In genomic region chr12:71947645-71948105, GRCh38 we compare ENCODE assay signal across 11 cellular contexts. TPM values are rescaled to one million over a fixed set of nuclear protein-coding genes. Genes with fewer than 3 reads are reported as not detected.
A peak's percentile ranks its signal among the peaks of the same experiment; 100 is the strongest.
DNase-seq lines count a peak whose midpoint lies in the region; FAIRE-seq and TF ChIP-seq lines count a peak whose summit lies in the region.
"Had no signal": no experiment of that assay in that cellular context is flagged by ENCODE, and none has a peak within 500 bp of the region (broad histone marks: within the 10 kb centered on the region; RNA-seq: fewer than 3 reads in every experiment).

No MANE protein-coding gene starts in this region.

- no peaks in the 10 kb centered on the region for H3K27me3 ChIP-seq in endocrine pancreas (ENCODE audit: control insufficient read depth, insufficient read depth, low read length)
- H3K27me3 ChIP-seq in neuron (ENCODE audit: insufficient read depth, low read length), result no peaks in the 10 kb centered on the region

- H3K4me1 ChIP-seq in endocrine pancreas (ENCODE audit: control insufficient read depth, insufficient read depth, low read length) (peaks cover 18% of the 10 kb centered on the region), neuron (ENCODE audit: insufficient read depth, low read length) (peaks cover 32% of the 10 kb centered on the region)

- no peak overlapping the region for H2AFZ ChIP-seq in neuron (ENCODE audit: low read depth, low read length)

- FAIRE-seq in H54 (lab: Jason Lieb, UNC), result no peak
- FAIRE-seq: GM12891 had no signal

- H3K4me3 ChIP-seq in endocrine pancreas (ENCODE audit: control insufficient read depth, insufficient read depth, low read length) (peak overlapping the region; percentile 30), neuron (ENCODE audit: low read length) (peak overlapping the region; percentile 13)
- H3K4me3 ChIP-seq: thoracic aorta had no signal

- no peak overlapping the region for H3K9ac ChIP-seq in endocrine pancreas (ENCODE audit: control insufficient read depth, insufficient read depth, low read length)

- H3K36me3 ChIP-seq in endocrine pancreas (ENCODE audit: control insufficient read depth, insufficient read depth, low read length) (no peaks in the 10 kb centered on the region), neuron (ENCODE audit: insufficient read depth, low read length) (no peaks in the 10 kb centered on the region)
- H3K36me3 ChIP-seq: thoracic aorta had no signal

- no peak for TF ChIP-seq POLR2A in H54 (IDR thresholded peaks at IDR 0.05; ENCODE audit: low read depth, low read length)

- in situ Hi-C loops in KBM-7 (cut with MboI; ENCODE audit: low pct_unique_long_range_greater_than_20kb, low sequenced_read_pairs), result no loop called here

- no peaks in the 10 kb centered on the region for H3K9me3 ChIP-seq in endocrine pancreas (ENCODE audit: control insufficient read depth, low read length)
- H3K9me3 ChIP-seq in neuron (ENCODE audit: low read length), result no peaks in the 10 kb centered on the region
- H3K9me3 ChIP-seq: thoracic aorta had no signal

- DNase-seq in H4 (ENCODE audit: low spot score) (peak; percentile 50), NCI-H446 (lab: John Stamatoyannopoulos, UW) (peak; percentile 68 to 90), HUDEP-2 (lab: John Stamatoyannopoulos, UW; ENCODE audit: unreplicated experiment in 76 of 76) (no peak), H54 (ENCODE audit: insufficient read length, low spot score) (no peak), NOMO-1 treated with DMSO at 0.1 percent for 48 hours (lab: John Stamatoyannopoulos, UW; ENCODE audit: unreplicated experiment) (no peak), KBM-7 (no peak)
- DNase-seq: naive B cell had no signal

RNA-seq across cellular contexts. Expression of gene TPH2, which starts 9.0 kb away (rescaled TPM):
- total RNA-seq in H4 (2014; rRNA removed; shearing (Covaris generic)), result not detected in 2 replicates
- total RNA-seq: thoracic aorta had no signal

Comparison
In these comparisons a context has a peak if more than half of its experiments do, and no peak if none do; other contexts are left out.
1. DNase-seq: peak in H4 (single experiment) and NCI-H446 (2 of 2); none in HUDEP-2 (0 of 76), H54 (single experiment), NOMO-1 treated with DMSO at 0.1 percent for 48 hours (single experiment) and KBM-7 (single experiment).